In the genomic region with DNA sequence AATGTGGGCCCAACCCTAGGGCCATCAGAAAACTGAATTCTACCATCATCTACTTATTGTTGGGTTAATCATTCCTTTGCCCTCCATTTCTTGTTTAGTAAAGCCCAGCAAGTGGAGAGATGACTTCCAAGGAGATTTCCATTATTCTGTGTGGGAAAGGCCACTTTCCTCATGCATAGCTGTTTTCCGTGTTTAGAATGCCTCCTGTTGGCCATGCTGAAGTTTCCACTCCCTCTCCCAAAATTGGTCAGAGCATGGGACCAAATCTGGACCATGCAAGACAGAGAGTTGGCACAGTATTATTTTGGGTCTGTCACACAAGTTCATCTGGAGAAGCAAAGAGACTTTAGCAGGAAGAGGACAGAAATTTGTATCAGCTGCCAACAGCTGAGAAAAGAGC, we compare ENCODE assay signal across 20 cellular contexts. TPM values are rescaled to one million over a fixed set of nuclear protein-coding genes. Genes with fewer than 3 reads are reported as not detected.
DNase-seq lines count a peak whose midpoint lies in the region; ATAC-seq, FAIRE-seq and TF ChIP-seq lines count a peak whose summit lies in the region.
"Had no signal": no experiment of that assay in that cellular context is flagged by ENCODE, and none has a peak within 500 bp of the region (broad histone marks: within the 10 kb centered on the region; RNA-seq: fewer than 3 reads in every experiment).

No MANE protein-coding gene starts in this region.

- H4K20me1 ChIP-seq in HepG2 (ENCODE audit: insufficient read depth, low read length), result no peaks in the 10 kb centered on the region
- 0 out of 2 replicates have a peak, but pooled peaks cover 4% of the 10 kb centered on the region for H4K20me1 ChIP-seq in K562 (replicated peaks; ENCODE audit: control insufficient read depth, insufficient read depth, low read length)
- H4K20me1 ChIP-seq: BLaER1 had no signal

- no TSS peak for BruUV-seq in HepG2 (replicated peaks; lab: Mats Ljungman, UMichigan)
- no TSS peak for BruUV-seq in K562 (replicated peaks; lab: Mats Ljungman, UMichigan)

- no peak overlapping the region for H3K4me2 ChIP-seq in HepG2 (ENCODE audit: low read depth, low read length)
- no peak overlapping the region for H3K4me2 ChIP-seq in K562 (ENCODE audit: insufficient read depth, low read length)
- H3K4me2 ChIP-seq: BLaER1 had no signal

- TF ChIP-seq EP300 in HepG2 (IDR thresholded peaks at IDR 0.05; ENCODE audit: low read depth in 2 of 2, low read length in 2 of 2) (no peak), HepG2 (CRISPR knock-in tag; IDR thresholded peaks at IDR 0.05; ENCODE audit: borderline replicate concordance) (no peak), K562 (IDR thresholded peaks at IDR 0.05; ENCODE audit: low read length) (no peak)

- no peak overlapping the region for H3K27ac ChIP-seq in HepG2 (ENCODE audit: extremely low read length, insufficient read depth, low read length)
- H3K27ac ChIP-seq in right lobe of liver, result no peak overlapping the region
- H3K27ac ChIP-seq in K562 (ENCODE audit: extremely low read depth, low read depth, low read length), result no peak overlapping the region
- no peak overlapping the region for H3K27ac ChIP-seq in foreskin keratinocyte
- H3K27ac ChIP-seq: BLaER1 had no signal

- H3K36me3 ChIP-seq in HepG2 (replicated peaks in 1 of 2; ENCODE audit: control insufficient read depth in 1 of 2, insufficient read depth in 2 of 2, low read length in 2 of 2) (no peaks in the 10 kb centered on the region), right lobe of liver (no peaks in the 10 kb centered on the region), K562 (ENCODE audit: control insufficient read depth, insufficient read depth, low read length) (no peaks in the 10 kb centered on the region)
- H3K36me3 ChIP-seq: BLaER1, HAP-1 had no signal

- H3K4me1 ChIP-seq in HepG2 (ENCODE audit: insufficient read depth, low read length) (peaks cover 8% of the 10 kb centered on the region; the same call in 1 of the 2 replicates), right lobe of liver (no peaks in the 10 kb centered on the region), K562 (replicated peaks in 1 of 2; ENCODE audit: control insufficient read depth in 2 of 2, insufficient read depth in 2 of 2, low read length in 2 of 2) (peaks cover 0 to 3% of the 10 kb centered on the region in 2 experiments; a peak in 1 of 5 replicates), foreskin keratinocyte (no peaks in the 10 kb centered on the region)
- H3K4me1 ChIP-seq: BLaER1, Caco-2, HAP-1 had no signal

- TF ChIP-seq POLR2A in HepG2 (IDR thresholded peaks at IDR 0.05; ENCODE audit: insufficient read depth in 1 of 2, low read depth in 2 of 2, low read length in 2 of 2), result no peak
- no peak for TF ChIP-seq POLR2A in right lobe of liver (IDR thresholded peaks at IDR 0.05)
- no peak for TF ChIP-seq POLR2A in K562 (conservative IDR thresholded peaks at IDR 0.05)

- no peaks in the 10 kb centered on the region for H3K9me3 ChIP-seq in HepG2 (ENCODE audit: low read length)
- H3K9me3 ChIP-seq in right lobe of liver, result no peaks in the 10 kb centered on the region
- no peaks in the 10 kb centered on the region for H3K9me3 ChIP-seq in K562 (replicated peaks; ENCODE audit: control insufficient read depth, insufficient read depth, low read depth, low read length)
- H3K9me3 ChIP-seq: BLaER1, Caco-2, HAP-1 had no signal

- in situ Hi-C loops in HepG2 (cut with HindIII; ENCODE audit: extremely low pct_ligation_motif_present, low pct_unique_long_range_greater_than_20kb), result no loop called here
- in situ Hi-C loops in K562 (cut with MboI), result no loop called here

- WGBS in HepG2 (ENCODE audit: low lambda C conversion rate), result 0% methylated on average over 1 of the region's 1 CpG
- 53% methylated on average over 1 of the region's 1 CpG for WGBS in right lobe of liver (ENCODE audit: insufficient coverage, low coverage, low lambda C conversion rate, missing lambda C conversion rate)
- WGBS in K562 (ENCODE audit: insufficient coverage, low coverage, missing lambda C conversion rate), result 0% methylated on average over 1 of the region's 1 CpG

- intact Hi-C loops in HepG2 (cut with micrococcal nuclease; ENCODE audit: unreplicated experiment) (loop anchor here (1.0 kb wide), 1 partner anchor 103 kb away; no protein-coding TSS in a partner anchor), right lobe of liver (cut with DNase I) (no loop called here), K562 (cut with micrococcal nuclease) (loop anchor here (10.0 kb wide), 1 partner anchor 289 kb away; no protein-coding TSS in a partner anchor)

- H3K9ac ChIP-seq in HepG2 (ENCODE audit: insufficient read depth, low read depth, low read length), result no peak overlapping the region
- H3K9ac ChIP-seq in K562 (ENCODE audit: insufficient read depth in 1 of 2, low read depth in 2 of 2, low read length in 2 of 2), result no peak overlapping the region
- H3K9ac ChIP-seq: BLaER1 had no signal

- CTCF ChIA-PET in HepG2 (lab: Yijun Ruan, JAX; ENCODE audit: low intra/inter-chr PET ratio, low total read pairs) (no interaction called here), K562 (lab: Yijun Ruan, JAX; ENCODE audit: low intra/inter-chr PET ratio) (interaction anchor here (0.7 kb wide), 1 partner anchor 101 kb away, joined by 3 read pairs; no protein-coding TSS in a partner anchor)

- TF ChIP-seq CTCF in HepG2 (CRISPR knock-in tag; IDR thresholded peaks at IDR 0.05) (peak; percentile 55), right lobe of liver (IDR thresholded peaks at IDR 0.05) (no peak), K562 (IDR thresholded peaks at IDR 0.05 in 2 of 3, conservative IDR thresholded peaks at IDR 0.05 in 1 of 3; ENCODE audit: insufficient read depth in 2 of 3, low read depth in 1 of 3, low read length in 3 of 3) (peak in 2 of 3 experiments; percentile 32 to 57; a peak in 4 of 6 replicates), epithelial cell of proximal tubule (conservative IDR thresholded peaks at IDR 0.05; ENCODE audit: low read depth, low read length) (peak; percentile 3), foreskin keratinocyte (conservative IDR thresholded peaks at IDR 0.05) (no peak)

- TF ChIP-seq RAD21 in HepG2 (CRISPR knock-in tag; IDR thresholded peaks at IDR 0.05) (no peak), K562 (CRISPR knock-in tag; conservative IDR thresholded peaks at IDR 0.05 in 1 of 2, IDR thresholded peaks at IDR 0.05 in 1 of 2) (peak in 1 of 2 experiments; percentile 64; a peak in 2 of 4 replicates)

- no peak overlapping the region for H2AFZ ChIP-seq in HepG2 (ENCODE audit: low read length)
- H2AFZ ChIP-seq in K562 (ENCODE audit: low read depth, low read length), result no peak overlapping the region

- DNase-seq in HepG2 (ENCODE audit: low spot score), result no peak
- no peak for DNase-seq in right lobe of liver
- DNase-seq in K562 (ENCODE audit: extremely low read depth in 1 of 4, low spot score in 3 of 4), result no peak
- no peak for DNase-seq in epithelial cell of proximal tubule (ENCODE audit: low read depth)
- no peak for DNase-seq in NCI-H2196 treated with DMSO at 0.1 percent for 48 hours (lab: John Stamatoyannopoulos, UW; ENCODE audit: unreplicated experiment)
- DNase-seq in foreskin keratinocyte, result no peak
- no peak for DNase-seq in HCEC 1CT
- DNase-seq: 8988T; AML-193; Caco-2; CD8-positive, alpha-beta memory T cell; DND-41; GDM1 had no signal

- FAIRE-seq in HepG2 (lab: Jason Lieb, UNC) (no peak), K562 (lab: Jason Lieb, UNC) (no peak)
- FAIRE-seq: GM12892, GM19239, H1 had no signal

- H3K4me3 ChIP-seq in HepG2 (replicated peaks in 1 of 3; ENCODE audit: insufficient read depth in 1 of 3, low read depth in 2 of 3, low read length in 3 of 3) (no peak overlapping the region), right lobe of liver (no peak overlapping the region), K562 (no peak overlapping the region), epithelial cell of proximal tubule (ENCODE audit: low read depth, low read length) (no peak overlapping the region)
- H3K4me3 ChIP-seq: BLaER1, HAP-1 had no signal

- H3K9me1 ChIP-seq in K562 (ENCODE audit: control insufficient read depth, insufficient read depth, low read length), result no peaks in the 10 kb centered on the region

- H3K79me2 ChIP-seq in HepG2 (ENCODE audit: insufficient read depth, low read length) (no peaks in the 10 kb centered on the region), K562 (ENCODE audit: control insufficient read depth, insufficient read depth, low read length) (no peaks in the 10 kb centered on the region)

- POLR2A ChIA-PET in HepG2 (lab: Yijun Ruan, JAX) (no interaction called here), K562 (lab: Yijun Ruan, JAX) (interaction anchor here (0.8 kb wide), 1 partner anchor 65 kb away, joined by 4 read pairs; no protein-coding TSS in a partner anchor)

- H3K27me3 ChIP-seq in HepG2 (ENCODE audit: control insufficient read depth in 1 of 2, insufficient read depth in 2 of 2, low read length in 2 of 2) (peaks cover 0 to 7% of the 10 kb centered on the region in 2 experiments; a peak in 2 of 5 replicates), right lobe of liver (no peaks in the 10 kb centered on the region), K562 (ENCODE audit: control insufficient read depth in 2 of 2, insufficient read depth in 2 of 2, low read length in 2 of 2) (peaks cover 3 to 8% of the 10 kb centered on the region in 2 experiments; a peak in 2 of 5 replicates), foreskin keratinocyte (peaks cover 72% of the 10 kb centered on the region)
- H3K27me3 ChIP-seq: BLaER1 had no signal

- ATAC-seq in HepG2, result peak; percentile 44; the same call in 1 of the 3 replicates
- ATAC-seq in right lobe of liver, result no peak
- peak; percentile 45; the same call in 1 of the 3 replicates for ATAC-seq in K562
- ATAC-seq in HG03354 (IDR thresholded peaks at IDR 0.05; ENCODE audit: poor library complexity, severe bottlenecking, unreplicated experiment), result no peak
- ATAC-seq in foreskin keratinocyte, result no peak

RNA-seq across cellular contexts. Expression of gene SUSD5, which starts 15.3 kb away (rescaled TPM):
- total RNA-seq in HepG2 (2016; rRNA removed; fragmentation: Illumina TruSeq; extraction: Trizol), result not detected in 2 replicates
- total RNA-seq in HepG2 (2016; cell fraction: cytosol; rRNA removed; fragmentation: Illumina TruSeq; extraction: Trizol; ENCODE audit: low read depth), result not detected in 2 replicates
- total RNA-seq in HepG2 (2016; cell fraction: insoluble cytoplasmic fraction; rRNA removed; fragmentation: Illumina TruSeq; extraction: Trizol), result not detected in 2 replicates
- not detected in 2 replicates for total RNA-seq in HepG2 (2016; cell fraction: membrane; rRNA removed; fragmentation: Illumina TruSeq; extraction: Trizol)
- not detected in 2 replicates for total RNA-seq in HepG2 (2016; cell fraction: nucleus; rRNA removed; fragmentation: Illumina TruSeq; extraction: Trizol)
- polyA plus RNA-seq in HepG2 (2011; rRNA removed), result not detected in 2 replicates
- polyA plus RNA-seq in HepG2 (2011; cell fraction: cytosol; rRNA removed), result not detected in 2 replicates
- polyA plus RNA-seq in HepG2 (2011; cell fraction: nucleus; rRNA removed), result not detected in 2 replicates
- polyA plus RNA-seq in HepG2 (2012), result not detected in 2 replicates
- polyA plus RNA-seq in HepG2 (2016; cell fraction: cytosol; fragmentation: Illumina TruSeq; extraction: Trizol; ENCODE audit: low read depth), result not detected in 2 replicates
- polyA plus RNA-seq in HepG2 (2016; cell fraction: insoluble cytoplasmic fraction; fragmentation: Illumina TruSeq; extraction: Trizol; ENCODE audit: low read depth), result not detected in 2 replicates
- polyA plus RNA-seq in HepG2 (2016; cell fraction: membrane; fragmentation: Illumina TruSeq; extraction: Trizol; ENCODE audit: low read depth), result not detected in 2 replicates
- polyA plus RNA-seq in HepG2 (2016; cell fraction: nucleus; fragmentation: Illumina TruSeq; extraction: Trizol; ENCODE audit: insufficient read depth, low read depth), result not detected in 2 replicates
- polyA minus RNA-seq in HepG2 (2011; rRNA and poly(A)+ RNA removed; ENCODE audit: low replicate concordance), result not detected in 2 replicates
- polyA minus RNA-seq in HepG2 (2011; cell fraction: cytosol; rRNA and poly(A)+ RNA removed), result not detected in 2 replicates
- not detected in 2 replicates for polyA minus RNA-seq in HepG2 (2011; cell fraction: nucleus; rRNA and poly(A)+ RNA removed)
- under 1 TPM in 4 of 6 experiments, not detected in 2; 0.05 to 0.20 (median 0.16) TPM for total RNA-seq in right lobe of liver
- total RNA-seq in K562 (2011; cell fraction: chromatin; rRNA removed; ENCODE audit: low replicate concordance), result not detected in 2 replicates
- total RNA-seq in K562 (2011; cell fraction: nucleolus; rRNA removed), result not detected in 2 replicates
- not detected in 2 replicates for total RNA-seq in K562 (2011; cell fraction: nucleoplasm; rRNA removed)
- total RNA-seq in K562 (2014; rRNA removed), result not detected in 2 replicates
- total RNA-seq in K562 (2014; rRNA removed; fragmentation: Illumina TruSeq; extraction: Trizol), result not detected in 2 replicates
- not detected in 2 replicates for total RNA-seq in K562 (2015; rRNA removed; fragmentation: Illumina TruSeq; extraction: Trizol)
- total RNA-seq in K562 (2021), result not detected in 2 replicates
- polyA plus RNA-seq in K562 (2011; rRNA removed), result not detected in 2 replicates
- polyA plus RNA-seq in K562 (2011; cell fraction: cytosol; rRNA removed), result not detected in 2 replicates
- polyA plus RNA-seq in K562 (2011; cell fraction: nucleus; rRNA removed), result not detected in 2 replicates
- polyA plus RNA-seq in K562 (2012), result 0.03 TPM in 1 of 2 replicates, not detected in the other
- polyA plus RNA-seq in K562 (2014; fragmentation: Illumina TruSeq; extraction: Trizol), result not detected in 2 replicates
- not detected for polyA plus RNA-seq in K562 (2014; fragmentation: Nextera tagmentation; extraction: Ambion mirVana)
- polyA plus RNA-seq in K562 (2014; rRNA removed), result not detected in 2 replicates
- not detected in 2 replicates for polyA minus RNA-seq in K562 (2011; rRNA and poly(A)+ RNA removed)
- not detected in 2 replicates for polyA minus RNA-seq in K562 (2011; cell fraction: cytosol; rRNA and poly(A)+ RNA removed)
- not detected in 2 replicates for polyA minus RNA-seq in K562 (2011; cell fraction: nucleus; rRNA and poly(A)+ RNA removed)
- 0.92 and 2.3 TPM in 2 replicates for total RNA-seq in epithelial cell of proximal tubule
- 0.07 and 0.14 TPM in 2 replicates for total RNA-seq in foreskin keratinocyte
- polyA plus RNA-seq in foreskin keratinocyte, result 0.02 and 0.03 TPM in 2 replicates
- total RNA-seq: Caco-2; CD8-positive, alpha-beta memory T cell had no signal
- polyA plus RNA-seq: CD8-positive, alpha-beta memory T cell had no signal

RNA-seq across cellular contexts. Expression of gene FBXL2, which starts 43.4 kb away (rescaled TPM):
- total RNA-seq in HepG2 (2016; rRNA removed; fragmentation: Illumina TruSeq; extraction: Trizol) (1.2 and 1.8 TPM in 2 replicates), right lobe of liver (under 1 TPM; 0.06 to 0.43 (median 0.31) TPM), K562 (2014; rRNA removed) (1.3 and 1.5 TPM in 2 replicates), K562 (2014; rRNA removed; fragmentation: Illumina TruSeq; extraction: Trizol) (1.8 and 1.9 TPM in 2 replicates), K562 (2015; rRNA removed; fragmentation: Illumina TruSeq; extraction: Trizol) (1.7 TPM in 2 replicates), K562 (2021) (1.6 and 2.2 TPM in 2 replicates), epithelial cell of proximal tubule (10.8 and 13.4 TPM in 2 replicates), foreskin keratinocyte (10.8 and 14.7 TPM in 2 replicates)
- 0.51 and 0.62 TPM in 2 replicates for total RNA-seq in HepG2 (2016; cell fraction: cytosol; rRNA removed; fragmentation: Illumina TruSeq; extraction: Trizol; ENCODE audit: low read depth)
- total RNA-seq in HepG2 (2016; cell fraction: insoluble cytoplasmic fraction; rRNA removed; fragmentation: Illumina TruSeq; extraction: Trizol), result 1.4 and 2.4 TPM in 2 replicates
- total RNA-seq in HepG2 (2016; cell fraction: membrane; rRNA removed; fragmentation: Illumina TruSeq; extraction: Trizol), result 0.52 and 0.71 TPM in 2 replicates
- 3.6 and 6.6 TPM in 2 replicates for total RNA-seq in HepG2 (2016; cell fraction: nucleus; rRNA removed; fragmentation: Illumina TruSeq; extraction: Trizol)
- polyA plus RNA-seq in HepG2 (2011; rRNA removed) (5.0 and 6.9 TPM in 2 replicates), K562 (2011; rRNA removed) (5.5 and 6.9 TPM in 2 replicates), K562 (2014; fragmentation: Illumina TruSeq; extraction: Trizol) (1.1 and 1.8 TPM in 2 replicates), K562 (2014; fragmentation: Nextera tagmentation; extraction: Ambion mirVana) (1 to 10 TPM; 2.2 to 2.4 TPM), K562 (2014; rRNA removed) (2.4 and 6.3 TPM in 2 replicates), foreskin keratinocyte (7.2 and 7.4 TPM in 2 replicates)
- 2.6 and 3.1 TPM in 2 replicates for polyA plus RNA-seq in HepG2 (2011; cell fraction: cytosol; rRNA removed)
- polyA plus RNA-seq in HepG2 (2011; cell fraction: nucleus; rRNA removed), result 24.9 and 28.2 TPM in 2 replicates
- polyA plus RNA-seq in HepG2 (2012), result 2.4 and 2.6 TPM in 2 replicates
- 0.12 and 0.20 TPM in 2 replicates for polyA plus RNA-seq in HepG2 (2016; cell fraction: cytosol; fragmentation: Illumina TruSeq; extraction: Trizol; ENCODE audit: low read depth)
- polyA plus RNA-seq in HepG2 (2016; cell fraction: insoluble cytoplasmic fraction; fragmentation: Illumina TruSeq; extraction: Trizol; ENCODE audit: low read depth), result 0.68 and 1.2 TPM in 2 replicates
- 0.18 and 0.23 TPM in 2 replicates for polyA plus RNA-seq in HepG2 (2016; cell fraction: membrane; fragmentation: Illumina TruSeq; extraction: Trizol; ENCODE audit: low read depth)
- polyA plus RNA-seq in HepG2 (2016; cell fraction: nucleus; fragmentation: Illumina TruSeq; extraction: Trizol; ENCODE audit: insufficient read depth, low read depth), result 2.5 and 3.8 TPM in 2 replicates
- polyA minus RNA-seq in HepG2 (2011; rRNA and poly(A)+ RNA removed; ENCODE audit: low replicate concordance), result 6.3 and 7.9 TPM in 2 replicates
- 1.4 and 1.9 TPM in 2 replicates for polyA minus RNA-seq in HepG2 (2011; cell fraction: cytosol; rRNA and poly(A)+ RNA removed)
- polyA minus RNA-seq in HepG2 (2011; cell fraction: nucleus; rRNA and poly(A)+ RNA removed), result 11.6 and 15.0 TPM in 2 replicates
- 15.1 and 18.8 TPM in 2 replicates for total RNA-seq in K562 (2011; cell fraction: chromatin; rRNA removed; ENCODE audit: low replicate concordance)
- total RNA-seq in K562 (2011; cell fraction: nucleolus; rRNA removed), result 8.7 and 8.8 TPM in 2 replicates
- total RNA-seq in K562 (2011; cell fraction: nucleoplasm; rRNA removed), result 10.3 and 17.6 TPM in 2 replicates
- 4.6 TPM in 2 replicates for polyA plus RNA-seq in K562 (2011; cell fraction: cytosol; rRNA removed)
- 26.6 and 29.0 TPM in 2 replicates for polyA plus RNA-seq in K562 (2011; cell fraction: nucleus; rRNA removed)
- 2.0 and 4.4 TPM in 2 replicates for polyA plus RNA-seq in K562 (2012)
- polyA minus RNA-seq in K562 (2011; rRNA and poly(A)+ RNA removed), result 4.6 and 5.1 TPM in 2 replicates
- polyA minus RNA-seq in K562 (2011; cell fraction: cytosol; rRNA and poly(A)+ RNA removed), result 1.6 and 2.5 TPM in 2 replicates
- 6.2 and 6.9 TPM in 2 replicates for polyA minus RNA-seq in K562 (2011; cell fraction: nucleus; rRNA and poly(A)+ RNA removed)
- total RNA-seq: CD8-positive, alpha-beta memory T cell; HT-29 had no signal
- polyA plus RNA-seq: CD8-positive, alpha-beta memory T cell had no signal

Comparison
In these comparisons a context has a peak if more than half of its experiments do, and no peak if none do; other contexts are left out.
1. ATAC-seq: peak in HepG2 (single experiment) and K562 (single experiment); none in right lobe of liver (0 of 4), HG03354 (single experiment) and foreskin keratinocyte (single experiment).
2. CTCF ChIP-seq: peak in HepG2 (single experiment), K562 (2 of 3) and epithelial cell of proximal tubule (single experiment); none in right lobe of liver (0 of 4) and foreskin keratinocyte (single experiment).
3. intact Hi-C loops: an anchor here in HepG2 (1.0 kb wide) and K562 (10.0 kb wide); none called in right lobe of liver.
4. Of the 241 proteins assayed by ChIP-seq in both HepG2 and K562: peak only in HepG2: STAG1; only in K562: none; in both: CTCF and SMC3; in neither: 237; mixed calls (peak in some experiments, not most) for 1.